ENCODE assay signal across 1 cellular context in the genomic region with DNA sequence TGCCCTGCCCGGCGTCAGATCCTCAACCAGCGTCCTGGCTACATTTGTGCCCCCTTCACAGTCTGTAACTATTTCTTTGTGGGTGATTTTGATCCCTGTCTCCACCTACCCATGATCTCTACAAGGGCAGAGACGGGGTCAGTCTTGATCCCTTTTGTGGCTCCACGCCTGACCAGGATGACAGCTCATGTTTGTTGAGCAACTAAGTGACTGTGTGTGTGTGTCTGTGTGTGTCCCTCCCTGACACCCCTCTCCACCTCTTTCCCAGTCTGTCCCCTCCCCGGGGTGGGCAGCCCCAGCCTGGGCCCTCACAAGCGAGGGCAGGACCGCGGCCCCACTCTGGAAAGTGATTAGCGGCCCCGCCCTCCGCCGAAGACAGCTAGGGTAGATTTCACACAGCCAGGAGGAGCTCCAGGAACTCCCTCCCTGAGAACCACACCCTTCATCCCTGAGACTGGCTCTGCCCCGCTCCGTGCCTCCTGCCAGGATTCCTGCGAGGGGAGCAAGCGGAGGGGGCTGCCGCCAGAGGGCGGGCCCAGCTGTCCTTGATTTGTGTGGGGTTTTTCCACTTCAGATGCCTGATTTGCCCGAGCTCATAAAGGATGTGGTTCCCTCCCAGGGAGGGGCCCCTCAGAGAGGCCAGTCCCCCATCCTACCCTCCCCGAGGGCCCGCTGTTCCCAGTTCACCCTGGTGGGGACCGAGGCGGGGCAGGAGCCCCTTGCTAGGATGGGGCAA.
TF ChIP-seq lines count a peak whose summit lies in the region.

No MANE protein-coding gene starts in this region.

TF ChIP-seq in HEK293, 187 proteins besides CTCF, POLR2A, EP300 and RAD21 (continued from another document):
- TF ChIP-seq, protein P1, sequence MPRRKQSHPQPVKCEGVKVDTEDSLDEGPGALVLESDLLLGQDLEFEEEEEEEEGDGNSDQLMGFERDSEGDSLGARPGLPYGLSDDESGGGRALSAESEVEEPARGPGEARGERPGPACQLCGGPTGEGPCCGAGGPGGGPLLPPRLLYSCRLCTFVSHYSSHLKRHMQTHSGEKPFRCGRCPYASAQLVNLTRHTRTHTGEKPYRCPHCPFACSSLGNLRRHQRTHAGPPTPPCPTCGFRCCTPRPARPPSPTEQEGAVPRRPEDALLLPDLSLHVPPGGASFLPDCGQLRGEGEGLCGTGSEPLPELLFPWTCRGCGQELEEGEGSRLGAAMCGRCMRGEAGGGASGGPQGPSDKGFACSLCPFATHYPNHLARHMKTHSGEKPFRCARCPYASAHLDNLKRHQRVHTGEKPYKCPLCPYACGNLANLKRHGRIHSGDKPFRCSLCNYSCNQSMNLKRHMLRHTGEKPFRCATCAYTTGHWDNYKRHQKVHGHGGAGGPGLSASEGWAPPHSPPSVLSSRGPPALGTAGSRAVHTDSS (tag by site-specific recombination; IDR thresholded peaks at IDR 0.05) = no peak
- TF ChIP-seq ZNF677 (tag by site-specific recombination; IDR thresholded peaks at IDR 0.05) = no peak
- TF ChIP-seq ZBTB7A (tag by site-specific recombination; IDR thresholded peaks at IDR 0.05; ENCODE audit: low read depth) = no peak
- peak; percentile 48 for TF ChIP-seq ZFP69B (tag by site-specific recombination; IDR thresholded peaks at IDR 0.05)
- TF ChIP-seq ZXDB (tag by site-specific recombination; IDR thresholded peaks at IDR 0.05) = peak; percentile 58
- peak; percentile 87 for TF ChIP-seq GLIS2 (tag by site-specific recombination; IDR thresholded peaks at IDR 0.05)
- peak; percentile 70; the same call in 1 of the 2 replicates for TF ChIP-seq ZNF692 (tag by site-specific recombination; IDR thresholded peaks at IDR 0.05)
- no peak for TF ChIP-seq GLI4 (tag by site-specific recombination; IDR thresholded peaks at IDR 0.05)
- TF ChIP-seq EGR2 (tag by site-specific recombination; IDR thresholded peaks at IDR 0.05; ENCODE audit: low read depth) = no peak
- no peak for TF ChIP-seq MEIS1 (CRISPR knock-in tag; IDR thresholded peaks at IDR 0.05; ENCODE audit: borderline replicate concordance)
- TF ChIP-seq ZBTB44 (tag by site-specific recombination; IDR thresholded peaks at IDR 0.05) = peak; percentile 19; the same call in 1 of the 2 replicates
- TF ChIP-seq KLF17 (tag by site-specific recombination; IDR thresholded peaks at IDR 0.05) = 0 out of 2 replicates have a peak, but pooled peaks have one; percentile 47
- peak; percentile 89 for TF ChIP-seq ZBTB17 (tag by site-specific recombination; IDR thresholded peaks at IDR 0.05)
- peak; percentile 68 for TF ChIP-seq KLF10 (tag by site-specific recombination; IDR thresholded peaks at IDR 0.05)
TF ChIP-seq in HEK293: peak in this region for 35.
